ENCODE assay signal across 7 cellular contexts in genomic region chr19:42284641-42285341, GRCh38. TPM values are rescaled to one million over a fixed set of nuclear protein-coding genes. Genes with fewer than 3 reads are reported as not detected.
A peak's percentile ranks its signal among the peaks of the same experiment; 100 is the strongest.
DNase-seq lines count a peak whose midpoint lies in the region; ATAC-seq, FAIRE-seq and TF ChIP-seq lines count a peak whose summit lies in the region.

No MANE protein-coding gene starts in this region.

- H3K4me3 Mint-ChIP-seq in chondrocyte (ENCODE audit: unreplicated experiment), result peak overlapping the region; percentile 89

- H3K4me1 ChIP-seq in NT2/D1 (ENCODE audit: insufficient read depth, insufficient read length) (peaks cover 28% of the 10 kb centered on the region), mucosa of rectum (ENCODE audit: control insufficient read depth in 2 of 2, insufficient read depth in 2 of 2, low read length in 2 of 2) (peaks cover 35 to 39% of the 10 kb centered on the region in 2 donors)

- H3K9me3 ChIP-seq in NT2/D1 (ENCODE audit: insufficient read depth, low read length), result no peaks in the 10 kb centered on the region
- H3K9me3 ChIP-seq in mucosa of rectum (ENCODE audit: control insufficient read depth in 2 of 2, low read length in 2 of 2), result no peaks in the 10 kb centered on the region

- H3K4me3 ChIP-seq in NT2/D1 (ENCODE audit: insufficient read length, low read depth) (peak overlapping the region; percentile 82), mucosa of rectum (ENCODE audit: low read length in 2 of 2) (peak overlapping the region; percentile 63 to 78)

- H3K9ac ChIP-seq in NT2/D1 (ENCODE audit: insufficient read length, low read depth), result peak overlapping the region; percentile 92
- H3K9ac ChIP-seq in mucosa of rectum (ENCODE audit: low read depth in 1 of 2, low read length in 2 of 2), result peak overlapping the region; percentile 14 to 56

- DNase-seq in GM19239 (ENCODE audit: insufficient read length, low spot score) (no peak), NT2/D1 (ENCODE audit: low read depth, low spot score) (no peak), chondrocyte (ENCODE audit: low spot score) (no peak), NCI-H345 treated with DMSO at 0.1 percent for 48 hours (lab: John Stamatoyannopoulos, UW; ENCODE audit: unreplicated experiment) (no peak), HPDE6-E6E7 (ENCODE audit: extremely low spot score) (no peak)

- H3K4me1 Mint-ChIP-seq in chondrocyte (ENCODE audit: low read depth), result peaks cover 19% of the 10 kb centered on the region

- TF ChIP-seq CTCF in chondrocyte (IDR thresholded peaks at IDR 0.05), result no peak

- H3K9me3 Mint-ChIP-seq in chondrocyte (ENCODE audit: low read depth), result no peaks in the 10 kb centered on the region

- peak overlapping the region; percentile 31 to 43 for H3K27ac ChIP-seq in mucosa of rectum (ENCODE audit: low read depth in 2 of 2, low read length in 2 of 2)

- FAIRE-seq in GM19239 (lab: Jason Lieb, UNC), result peak; percentile 66

- peaks cover 41% of the 10 kb centered on the region for H3K36me3 ChIP-seq in NT2/D1 (ENCODE audit: insufficient read depth, insufficient read length, low read length)
- peaks cover 19 to 27% of the 10 kb centered on the region in 2 donors for H3K36me3 ChIP-seq in mucosa of rectum (ENCODE audit: control insufficient read depth in 2 of 2, insufficient read depth in 2 of 2, low read length in 2 of 2)

- H3K36me3 Mint-ChIP-seq in chondrocyte (ENCODE audit: low read depth), result peaks cover 7% of the 10 kb centered on the region

- no peak for ATAC-seq in GM21737 (IDR thresholded peaks at IDR 0.05; ENCODE audit: unreplicated experiment)

- H3K27me3 ChIP-seq in NT2/D1 (ENCODE audit: insufficient read depth, insufficient read length), result no peaks in the 10 kb centered on the region
- no peaks in the 10 kb centered on the region for H3K27me3 ChIP-seq in mucosa of rectum (ENCODE audit: control insufficient read depth in 2 of 2, insufficient read depth in 2 of 2, low read length in 2 of 2)

- H3K27ac Mint-ChIP-seq in chondrocyte (ENCODE audit: unreplicated experiment), result peak overlapping the region; percentile 94

- no peaks in the 10 kb centered on the region for H3K27me3 Mint-ChIP-seq in chondrocyte (ENCODE audit: low read depth)

RNA-seq across cellular contexts. Expression of gene CIC, which starts 15.7 kb away (rescaled TPM):
- total RNA-seq in chondrocyte, result 83.6 to 101 TPM (median 86.3 TPM) in 3 replicates

RNA-seq across cellular contexts. Expression of gene PRR19, which starts 17.1 kb away (rescaled TPM):
- total RNA-seq in chondrocyte, result 0.24 to 1.7 TPM (median 0.82 TPM) in 3 replicates

RNA-seq across cellular contexts. Expression of gene PAFAH1B3, which starts 17.6 kb away (rescaled TPM):
- 15.2 to 32.9 TPM (median 31.1 TPM) in 3 replicates for total RNA-seq in chondrocyte

RNA-seq across cellular contexts. Expression of gene TMEM145, which starts 28.3 kb away (rescaled TPM):
- total RNA-seq in chondrocyte, result 0.32 to 0.36 TPM in 2 of 3 replicates, not detected in the other

RNA-seq across cellular contexts. Expression of gene ERF, which starts 29.9 kb away (rescaled TPM):
- total RNA-seq in chondrocyte, result 64.5 to 74.6 TPM (median 71.7 TPM) in 3 replicates
